26 cellular contexts compared by ENCODE assay signal in the genomic region with DNA sequence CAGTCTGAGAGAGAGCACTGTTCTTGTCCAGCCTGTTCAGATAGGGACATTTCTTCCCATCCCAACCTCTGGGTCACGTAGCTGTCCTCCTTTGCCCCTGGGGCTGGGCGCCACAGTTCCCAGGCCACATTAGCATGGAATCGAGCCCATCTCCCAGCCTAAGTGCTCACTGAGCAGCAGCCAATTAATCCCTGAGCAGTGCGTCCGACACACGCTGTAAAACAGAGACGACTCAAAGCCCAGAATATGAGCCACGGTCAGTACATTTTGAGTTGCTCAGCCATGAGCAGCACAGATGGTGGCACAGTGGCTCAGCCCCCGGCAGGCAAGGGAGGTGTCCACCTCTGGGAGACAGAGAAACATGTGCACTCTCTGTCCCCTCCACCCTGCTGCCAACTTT.
DNase-seq lines count a peak whose midpoint lies in the region; ATAC-seq and TF ChIP-seq lines count a peak whose summit lies in the region.
"Had no signal": no experiment of that assay in that cellular context is flagged by ENCODE, and none has a peak within 500 bp of the region (broad histone marks: within the 10 kb centered on the region; RNA-seq: fewer than 3 reads in every experiment).

No MANE protein-coding gene starts in this region.

- H3K4me1 ChIP-seq in left ventricle myocardium inferior: peaks cover 5% of the 10 kb centered on the region
- no peaks in the 10 kb centered on the region for H3K4me1 ChIP-seq in spleen
- peaks cover 7% of the 10 kb centered on the region for H3K4me1 ChIP-seq in endodermal cell (ENCODE audit: control insufficient read depth, insufficient read depth, low read length)
- H3K4me1 ChIP-seq: BE2C had no signal

- ATAC-seq in Right ventricle myocardium inferior (peak; percentile 68), GM18498 (IDR thresholded peaks at IDR 0.05; ENCODE audit: unreplicated experiment) (no peak)
- no peak for ATAC-seq in activated T-cell treated with anti-CD3 and anti-CD28 coated beads, Interleukin-2, amount 50 U/mL, for 4 hours
- ATAC-seq: SK-N-SH treated with all-trans-retinoic acid at 6 μM for 48 hours had no signal

- H3K9ac ChIP-seq in endodermal cell (ENCODE audit: extremely low read depth, low read length, poor library complexity, severe bottlenecking): no peak overlapping the region

- H3K9me3 Mint-ChIP-seq in nephron progenitor cell (peaks cover 6% of the 10 kb centered on the region), endodermal cell (no peaks in the 10 kb centered on the region)
- no peaks in the 10 kb centered on the region for H3K9me3 Mint-ChIP-seq in activated T-cell treated with anti-CD3 and anti-CD28 coated beads, Interleukin-2, amount 50 U/mL, for 4 hours

- TF ChIP-seq CTCF in left ventricle myocardium inferior (IDR thresholded peaks at IDR 0.05; ENCODE audit: borderline replicate concordance) (no peak), nephron progenitor cell (IDR thresholded peaks at IDR 0.05) (no peak), spleen (IDR thresholded peaks at IDR 0.05 in 8 of 11, conservative IDR thresholded peaks at IDR 0.05 in 3 of 11) (no peak), endodermal cell (conservative IDR thresholded peaks at IDR 0.05) (no peak)

- H3K4me3 ChIP-seq in left ventricle myocardium inferior (no peak overlapping the region), spleen (no peak overlapping the region), endodermal cell (ENCODE audit: low read length) (no peak overlapping the region)
- H3K4me3 ChIP-seq: PC-9 had no signal

- H3K36me3 ChIP-seq in left ventricle myocardium inferior (no peaks in the 10 kb centered on the region), spleen (no peaks in the 10 kb centered on the region), endodermal cell (ENCODE audit: control insufficient read depth, insufficient read depth, low read length) (no peaks in the 10 kb centered on the region)
- H3K36me3 ChIP-seq: BE2C had no signal

- DNase-seq in Right ventricle myocardium inferior (ENCODE audit: missing footprints): peak; percentile 33
- no peak for DNase-seq in left ventricle myocardium inferior
- peak; percentile 35 for DNase-seq in cardiac septum (ENCODE audit: low spot score)
- no peak for DNase-seq in nephron progenitor cell
- DNase-seq in spleen: peak; percentile 39
- DNase-seq in endodermal cell: no peak
- no peak for DNase-seq in activated T-cell treated with anti-CD3 and anti-CD28 coated beads, Interleukin-2, amount 50 U/mL, for 4 hours
- DNase-seq: BE2C; CD4-positive, CD25-positive, alpha-beta regulatory T cell; DMS153; DND-41; H7; Karpas-422; MV-4-11; NCI-H1105; NCI-H1436 treated with DMSO at 0.1 percent for 48 hours; NCI-H187 treated with DMSO at 0.1 percent for 48 hours; NCI-H446; NCI-H524 treated with DMSO at 0.1 percent for 48 hours; NCI-H82; NK-92 treated with Interleukin-12 subunit alpha and Interleukin-12 subunit beta, amount 100 ng/mL, for 24 hours; PC-9 had no signal

- 57 to 82% (median 77%) methylated on average over 1 to 9 of the region's 9 CpGs for WGBS in spleen, 5 donors
- WGBS in endodermal cell (ENCODE audit: insufficient coverage in 1 of 2, insufficient read length in 1 of 2), 2 experiments: 81 to 92% methylated on average over 4 to 9 of the region's 9 CpGs

- H3K27ac Mint-ChIP-seq in nephron progenitor cell (peak overlapping the region; percentile 81), endodermal cell (no peak overlapping the region)
- H3K27ac Mint-ChIP-seq: CD4-positive, CD25-positive, alpha-beta regulatory T cell had no signal

- H3K4me3 Mint-ChIP-seq in nephron progenitor cell: no peak overlapping the region
- no peak overlapping the region for H3K4me3 Mint-ChIP-seq in endodermal cell
- no peak overlapping the region for H3K4me3 Mint-ChIP-seq in activated T-cell treated with anti-CD3 and anti-CD28 coated beads, Interleukin-2, amount 50 U/mL, for 4 hours
- H3K4me3 Mint-ChIP-seq: CD4-positive, CD25-positive, alpha-beta regulatory T cell had no signal

- H3K36me3 Mint-ChIP-seq in nephron progenitor cell (ENCODE audit: low read depth) (no peaks in the 10 kb centered on the region), endodermal cell (ENCODE audit: low read depth) (no peaks in the 10 kb centered on the region)
- no peaks in the 10 kb centered on the region for H3K36me3 Mint-ChIP-seq in activated T-cell treated with anti-CD3 and anti-CD28 coated beads, Interleukin-2, amount 50 U/mL, for 4 hours (ENCODE audit: insufficient read depth)
- H3K36me3 Mint-ChIP-seq: CD4-positive, CD25-positive, alpha-beta regulatory T cell had no signal

- no peak for TF ChIP-seq POLR2A in spleen (IDR thresholded peaks at IDR 0.05)

- H3K9me3 ChIP-seq in left ventricle myocardium inferior (replicated peaks): no peaks in the 10 kb centered on the region
- no peaks in the 10 kb centered on the region for H3K9me3 ChIP-seq in spleen
- no peaks in the 10 kb centered on the region for H3K9me3 ChIP-seq in endodermal cell (ENCODE audit: control insufficient read depth, low read length)
- H3K9me3 ChIP-seq: BE2C had no signal

- intact Hi-C loops in Right ventricle myocardium inferior (cut with DNase I): no loop called here
- intact Hi-C loops in left ventricle myocardium inferior (cut with micrococcal nuclease): no loop called here
- intact Hi-C loops in cardiac septum (cut with DNase I): no loop called here
- intact Hi-C loops in spleen (cut with DNase I; ENCODE audit: low total_unique reads): no loop called here

- H3K27ac ChIP-seq in left ventricle myocardium inferior (replicated peaks) (no peak overlapping the region), spleen (no peak overlapping the region), endodermal cell (ENCODE audit: low read depth, low read length) (no peak overlapping the region)
- H3K27ac ChIP-seq: 22Rv1, PC-9, RWPE1 had no signal

- H3K4me1 Mint-ChIP-seq in nephron progenitor cell (peaks cover 15% of the 10 kb centered on the region), endodermal cell (peaks cover 7% of the 10 kb centered on the region)
- H3K4me1 Mint-ChIP-seq in activated T-cell treated with anti-CD3 and anti-CD28 coated beads, Interleukin-2, amount 50 U/mL, for 4 hours (ENCODE audit: low read depth): no peaks in the 10 kb centered on the region
- H3K4me1 Mint-ChIP-seq: CD4-positive, CD25-positive, alpha-beta regulatory T cell had no signal

- H3K27me3 ChIP-seq in left ventricle myocardium inferior (ENCODE audit: low read depth) (peaks cover 58% of the 10 kb centered on the region), spleen (replicated peaks in 1 of 7) (peaks cover 0 to 44% (median 0%) of the 10 kb centered on the region in 7 donors), endodermal cell (ENCODE audit: control insufficient read depth, insufficient read depth, low read length, poor library complexity, severe bottlenecking) (no peaks in the 10 kb centered on the region)
- H3K27me3 ChIP-seq: BE2C had no signal

- H3K27me3 Mint-ChIP-seq in nephron progenitor cell (ENCODE audit: low read depth, poor library complexity): peaks cover 3% of the 10 kb centered on the region
- no peaks in the 10 kb centered on the region for H3K27me3 Mint-ChIP-seq in endodermal cell (ENCODE audit: insufficient read depth)
- H3K27me3 Mint-ChIP-seq in activated T-cell treated with anti-CD3 and anti-CD28 coated beads, Interleukin-2, amount 50 U/mL, for 4 hours (ENCODE audit: low read depth): peaks cover 5% of the 10 kb centered on the region

Comparison
In these comparisons a context has a peak if more than half of its experiments do, and no peak if none do; other contexts are left out.
1. DNase-seq: peak in Right ventricle myocardium inferior (single experiment), cardiac septum (single experiment) and spleen (single experiment); none in left ventricle myocardium inferior (single experiment), nephron progenitor cell (single experiment), endodermal cell (single experiment) and activated T-cell treated with anti-CD3 and anti-CD28 coated beads, Interleukin-2, amount 50 U/mL, for 4 hours (single experiment).